In genomic region chr18:55096261-55097026, GRCh38 we compare ENCODE assay signal across 8 cellular contexts.
DNase-seq lines count a peak whose midpoint lies in the region; ATAC-seq and TF ChIP-seq lines count a peak whose summit lies in the region.

No MANE protein-coding gene starts in this region.

- CTCF ChIA-PET in activated B cell treated with CpG ODN at 0.5 μM for 24 hours (lab: Charles Lee) = interaction anchor here (0.6 to 1.5 kb wide), 2 partner anchors 138 to 1499 kb away, joined by 3 to 5 read pairs; no protein-coding TSS in a partner anchor

- in situ Hi-C loops in transverse colon (cut with MboI; ENCODE audit: low pct_ligation_motif_present in 1 of 4, low pct_unique_long_range_greater_than_20kb in 1 of 4, low sequenced_read_pairs in 3 of 4) = no loop called here

- TF ChIP-seq POLR2A in transverse colon (IDR thresholded peaks at IDR 0.05) = no peak

- H3K4me3 Mint-ChIP-seq in activated B cell treated with CpG ODN at 0.5 μM for 24 hours = no peak overlapping the region

- no peak overlapping the region for H3K4me3 ChIP-seq in transverse colon

- no peak overlapping the region for H3K27ac ChIP-seq in transverse colon

- no peaks in the 10 kb centered on the region for H3K36me3 Mint-ChIP-seq in activated B cell treated with CpG ODN at 0.5 μM for 24 hours (ENCODE audit: low read depth)

- H3K27me3 Mint-ChIP-seq in activated B cell treated with CpG ODN at 0.5 μM for 24 hours = no peaks in the 10 kb centered on the region

- no peaks in the 10 kb centered on the region for H3K9me3 ChIP-seq in transverse colon

- DNase-seq in AG08395 (ENCODE audit: low spot score) (peak; percentile 77), Kasumi-1 (lab: John Stamatoyannopoulos, UW) (peak; percentile 36 to 39), activated B cell treated with CpG ODN at 0.5 μM for 24 hours (no peak), iPS DF 19.7 (ENCODE audit: low read depth, low spot score) (peak; percentile 12), transverse colon (peak; percentile 10)
- no peak for DNase-seq in stimulated activated naive CD4-positive, alpha-beta T cell (lab: John Stamatoyannopoulos, UW)

- WGBS in transverse colon (ENCODE audit: low coverage in 1 of 2), 2 donors = 78 to 80% methylated on average over 7 to 11 of the region's 11 CpGs

- no peaks in the 10 kb centered on the region for H3K9me3 Mint-ChIP-seq in activated B cell treated with CpG ODN at 0.5 μM for 24 hours

- peak overlapping the region; percentile 50 for H3K27ac Mint-ChIP-seq in activated B cell treated with CpG ODN at 0.5 μM for 24 hours

- H3K4me1 ChIP-seq in transverse colon = peaks cover 0 to 19% (median 4%) of the 10 kb centered on the region in 4 donors

- ATAC-seq in GM18861 (IDR thresholded peaks at IDR 0.05; ENCODE audit: unreplicated experiment) = peak; percentile 67
- peak; percentile 74 for ATAC-seq in activated B cell treated with CpG ODN at 0.5 μM for 24 hours (ENCODE audit: low read depth)
- ATAC-seq in HG03457 (IDR thresholded peaks at IDR 0.05; ENCODE audit: unreplicated experiment) = no peak

- H3K27me3 ChIP-seq in transverse colon = no peaks in the 10 kb centered on the region

- H3K36me3 ChIP-seq in transverse colon = no peaks in the 10 kb centered on the region

- POLR2A ChIA-PET in activated B cell treated with CpG ODN at 0.5 μM for 24 hours (lab: Charles Lee) = no interaction called here

- TF ChIP-seq CTCF in activated B cell treated with CpG ODN at 0.5 μM for 24 hours (IDR thresholded peaks at IDR 0.05) (no peak), transverse colon (IDR thresholded peaks at IDR 0.05) (peak in 3 of 5 experiments; percentile 7 to 14 (median 13))

- intact Hi-C loops in activated B cell treated with CpG ODN at 0.5 μM for 24 hours (cut with micrococcal nuclease) (loop anchor here (5.0 kb wide), 1 partner anchor 136 kb away; no protein-coding TSS in a partner anchor), transverse colon (cut with DNase I; ENCODE audit: low total_unique reads) (no loop called here)

- H3K4me1 Mint-ChIP-seq in activated B cell treated with CpG ODN at 0.5 μM for 24 hours = peaks cover 51% of the 10 kb centered on the region

- TF ChIP-seq EP300 in transverse colon (IDR thresholded peaks at IDR 0.05; ENCODE audit: low read depth) = no peak

Comparison
In these comparisons a context has a peak if more than half of its experiments do, and no peak if none do; other contexts are left out.
1. DNase-seq: peak in AG08395 (single experiment), Kasumi-1 (2 of 2), iPS DF 19.7 (single experiment) and transverse colon (single experiment); none in activated B cell treated with CpG ODN at 0.5 μM for 24 hours (single experiment) and stimulated activated naive CD4-positive, alpha-beta T cell (0 of 6).